In the genomic region with DNA sequence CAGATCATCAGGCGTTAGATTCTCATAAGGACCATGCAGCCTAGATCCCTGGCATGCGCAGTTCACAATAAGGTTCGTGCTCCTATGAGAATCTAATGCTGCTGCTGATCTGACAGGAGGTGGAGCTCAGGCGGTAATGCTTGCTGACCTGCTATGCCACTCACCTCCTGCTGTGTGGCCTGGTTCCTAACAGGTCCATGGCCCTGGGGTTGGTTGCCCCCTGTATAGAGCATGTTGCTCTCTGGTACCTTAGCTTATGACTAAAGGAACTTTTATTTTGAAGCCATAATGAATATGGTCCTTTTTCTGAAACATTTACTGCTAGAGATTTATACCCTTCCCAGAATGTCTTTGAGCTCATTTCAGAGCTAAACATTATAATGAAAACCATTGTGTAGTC, we compare ENCODE assay signal across 9 cellular contexts. TPM values are rescaled to one million over a fixed set of nuclear protein-coding genes. Genes with fewer than 3 reads are reported as not detected.
DNase-seq lines count a peak whose midpoint lies in the region; ATAC-seq and TF ChIP-seq lines count a peak whose summit lies in the region.
"Had no signal": no experiment of that assay in that cellular context is flagged by ENCODE, and none has a peak within 500 bp of the region (broad histone marks: within the 10 kb centered on the region; RNA-seq: fewer than 3 reads in every experiment).

No MANE protein-coding gene starts in this region.

- H3K23me2 ChIP-seq in H9 (ENCODE audit: insufficient read length, low read depth, low read length, poor library complexity, severe bottlenecking) = peaks cover 8% of the 10 kb centered on the region

- H2BK20ac ChIP-seq in H9 (ENCODE audit: low read depth, low read length, poor library complexity, severe bottlenecking) = no peak overlapping the region

- no peak for DNase-seq in H9
- peak; percentile 81 for DNase-seq in RPMI8226
- no peak for DNase-seq in fibroblast of villous mesenchyme (ENCODE audit: low read depth)
- DNase-seq in stimulated activated effector memory CD8-positive, alpha-beta T cell treated with anti-CD3 and anti-CD28 coated beads, Interleukin-12 subunit alpha, Interleukin-12 subunit beta, amount 100 ng/mL, for 72 hours (ENCODE audit: low spot score in 2 of 2) = no peak
- DNase-seq in NK-92 (lab: John Stamatoyannopoulos, UW; ENCODE audit: unreplicated experiment) = no peak
- no peak for DNase-seq in BE2C
- DNase-seq in NCI-H1092 (lab: John Stamatoyannopoulos, UW) = no peak
- DNase-seq: effector CD8-positive, alpha-beta T cell; NCI-H226 had no signal

- peaks cover 11% of the 10 kb centered on the region; the same call in 1 of the 2 replicates for H3K4me1 ChIP-seq in H9 (ENCODE audit: insufficient read depth, low read length)
- no peaks in the 10 kb centered on the region; the same call in none of the 2 replicates for H3K4me1 ChIP-seq in BE2C

- no peak overlapping the region for H2BK5ac ChIP-seq in H9 (ENCODE audit: insufficient read length, low read length)

- H3K27ac Mint-ChIP-seq in H9 = peak overlapping the region in 1 of 3 experiments; percentile 40; a peak in 1 of 7 replicates
- H3K27ac Mint-ChIP-seq in stimulated activated effector memory CD8-positive, alpha-beta T cell treated with anti-CD3 and anti-CD28 coated beads, Interleukin-12 subunit alpha, Interleukin-12 subunit beta, amount 100 ng/mL, for 72 hours = no peak overlapping the region

- H3K27ac ChIP-seq in H9 (ENCODE audit: insufficient read length, low read depth, low read length) = no peak overlapping the region

- no peak overlapping the region for H3K18ac ChIP-seq in H9 (ENCODE audit: insufficient read length, low read depth, low read length)

- H3K27me3 Mint-ChIP-seq in H9 (ENCODE audit: low read depth) = no peaks in the 10 kb centered on the region; the same call in 1 of the 2 replicates

- peaks cover 44% of the 10 kb centered on the region; the same call in 1 of the 2 replicates for H3K79me2 ChIP-seq in H9 (ENCODE audit: insufficient read depth, low read length)

- no peaks in the 10 kb centered on the region for H3K27me3 ChIP-seq in H9 (ENCODE audit: insufficient read depth, low read length)
- no peaks in the 10 kb centered on the region for H3K27me3 ChIP-seq in BE2C

- no peak overlapping the region for H4K8ac ChIP-seq in H9 (replicated peaks; ENCODE audit: insufficient read length, low read depth, low read length)

- no peak overlapping the region for H2BK15ac ChIP-seq in H9 (ENCODE audit: low read depth, low read length)

- no peak for TF ChIP-seq CTCF in H9 (conservative IDR thresholded peaks at IDR 0.05)
- TF ChIP-seq CTCF in fibroblast of villous mesenchyme (IDR thresholded peaks at IDR 0.05; ENCODE audit: insufficient read depth, low read depth, low read length) = no peak
- TF ChIP-seq CTCF in BE2C (IDR thresholded peaks at IDR 0.05; ENCODE audit: low read depth, low read length) = no peak

- H3K9me3 Mint-ChIP-seq in H9 = peaks cover 3 to 6% of the 10 kb centered on the region in 2 experiments; a peak in 2 of 5 replicates
- H3K9me3 Mint-ChIP-seq in stimulated activated effector memory CD8-positive, alpha-beta T cell treated with anti-CD3 and anti-CD28 coated beads, Interleukin-12 subunit alpha, Interleukin-12 subunit beta, amount 100 ng/mL, for 72 hours = no peaks in the 10 kb centered on the region

- peaks cover 3% of the 10 kb centered on the region for H3K79me1 ChIP-seq in H9 (ENCODE audit: insufficient read depth, low read depth, low read length, poor library complexity, severe bottlenecking)

- H3K23ac ChIP-seq in H9 (ENCODE audit: insufficient read length, low read depth, low read length) = no peak overlapping the region

- no peak for ATAC-seq in stimulated activated effector memory CD8-positive, alpha-beta T cell treated with anti-CD3 and anti-CD28 coated beads, Interleukin-12 subunit alpha, Interleukin-12 subunit beta, amount 100 ng/mL, for 72 hours

- H3T11ph ChIP-seq in H9 (ENCODE audit: low read length) = no peak overlapping the region

- no peak overlapping the region for H3K56ac ChIP-seq in H9 (ENCODE audit: insufficient read length, low read depth, low read length)

- H4K91ac ChIP-seq in H9 (ENCODE audit: insufficient read length, low read depth, low read length) = no peak overlapping the region

- no peak overlapping the region for H2AK5ac ChIP-seq in H9 (ENCODE audit: insufficient read length, low read length)

- no peak overlapping the region for H3K9ac ChIP-seq in H9 (ENCODE audit: extremely low read depth, insufficient read length, low read length)

- no peak overlapping the region for H2AFZ ChIP-seq in H9 (ENCODE audit: low read length)

- no peak overlapping the region for H3K4ac ChIP-seq in H9 (ENCODE audit: low read depth, low read length)

- H3K9me3 ChIP-seq in H9 (ENCODE audit: control insufficient read depth, low read depth, low read length) (no peaks in the 10 kb centered on the region), BE2C (no peaks in the 10 kb centered on the region)

- H3K36me3 Mint-ChIP-seq in H9 (ENCODE audit: insufficient read depth in 1 of 3, low read depth in 3 of 3) = peaks cover 11 to 15% (median 12%) of the 10 kb centered on the region in 3 experiments; a peak in 5 of 7 replicates
- peaks cover 14% of the 10 kb centered on the region for H3K36me3 Mint-ChIP-seq in stimulated activated effector memory CD8-positive, alpha-beta T cell treated with anti-CD3 and anti-CD28 coated beads, Interleukin-12 subunit alpha, Interleukin-12 subunit beta, amount 100 ng/mL, for 72 hours

- no peaks in the 10 kb centered on the region for H3K36me3 ChIP-seq in BE2C

- H3K14ac ChIP-seq in H9 (ENCODE audit: insufficient read depth, low read length) = no peak overlapping the region

- H2BK12ac ChIP-seq in H9 (ENCODE audit: insufficient read length, low read depth, low read length) = no peak overlapping the region

- H4K5ac ChIP-seq in H9 (ENCODE audit: insufficient read length, low read depth, low read length) = no peak overlapping the region

- no peak overlapping the region for H3K4me2 ChIP-seq in H9 (ENCODE audit: insufficient read depth, insufficient read length, low read length)

- peak overlapping the region; percentile 94 to 97 for H3K4me3 Mint-ChIP-seq in H9
- H3K4me3 Mint-ChIP-seq in stimulated activated effector memory CD8-positive, alpha-beta T cell treated with anti-CD3 and anti-CD28 coated beads, Interleukin-12 subunit alpha, Interleukin-12 subunit beta, amount 100 ng/mL, for 72 hours = peak overlapping the region; percentile 83

- H3K4me3 ChIP-seq in fibroblast of villous mesenchyme (ENCODE audit: low read depth, low read length) = peak overlapping the region; percentile 28
- H3K4me3 ChIP-seq in BE2C (ENCODE audit: low read depth, low read length) = no peak overlapping the region

- H2BK120ac ChIP-seq in H9 (ENCODE audit: low read depth, low read length, poor library complexity, severe bottlenecking) = no peak overlapping the region

- H3K4me1 Mint-ChIP-seq in H9 = peaks cover 61 to 69% of the 10 kb centered on the region in 2 experiments
- peaks cover 66% of the 10 kb centered on the region for H3K4me1 Mint-ChIP-seq in stimulated activated effector memory CD8-positive, alpha-beta T cell treated with anti-CD3 and anti-CD28 coated beads, Interleukin-12 subunit alpha, Interleukin-12 subunit beta, amount 100 ng/mL, for 72 hours

- H4K20me1 ChIP-seq in H9 (ENCODE audit: control insufficient read depth, insufficient read depth, insufficient read length) = no peaks in the 10 kb centered on the region

- no CpG with 5 or more reads among the region's 4 CpGs for WGBS in H9 (ENCODE audit: extremely low coverage, insufficient read length, low lambda C conversion rate)

RNA-seq across cellular contexts. Expression of a gene that starts 3.1 kb away (rescaled TPM):
- total RNA-seq in H9 (2021) (78.0 and 80.3 TPM in 2 replicates), fibroblast of villous mesenchyme (178 TPM in 2 replicates)
- polyA plus RNA-seq in BE2C (2012; ENCODE audit: insufficient read depth, insufficient read length, low read depth) = 3.6 TPM
